Comparison of ENCODE assay signal across 9 cellular contexts in genomic region chr20:17849901-17850673, GRCh38.
A peak's percentile ranks its signal among the peaks of the same experiment; 100 is the strongest.
DNase-seq lines count a peak whose midpoint lies in the region; ATAC-seq and TF ChIP-seq lines count a peak whose summit lies in the region.
"Had no signal": no experiment of that assay in that cellular context is flagged by ENCODE, and none has a peak within 500 bp of the region (broad histone marks: within the 10 kb centered on the region; RNA-seq: fewer than 3 reads in every experiment).

No MANE protein-coding gene starts in this region.

- H3K4me2 ChIP-seq in SK-N-SH = no peak overlapping the region

- H3F3A ChIP-seq in SK-N-SH (replicated peaks; ENCODE audit: insufficient read depth) = peaks cover 6% of the 10 kb centered on the region

- H3K4me3 ChIP-seq in SK-N-SH (ENCODE audit: low read depth in 2 of 2, low read length in 1 of 2) (no peak overlapping the region), lower lobe of right lung (no peak overlapping the region)

- intact Hi-C loops in lower lobe of right lung (cut with DNase I) = no loop called here

- POLR2A ChIA-PET in SK-N-SH (lab: Yijun Ruan, JAX) = no interaction called here

- H3K36me3 ChIP-seq in SK-N-SH (replicated peaks in 1 of 2; ENCODE audit: control insufficient read depth in 1 of 2, insufficient read depth in 2 of 2, low read length in 1 of 2) = no peaks in the 10 kb centered on the region
- no peaks in the 10 kb centered on the region for H3K36me3 ChIP-seq in lower lobe of right lung

- CTCF ChIA-PET in SK-N-SH (lab: Yijun Ruan, JAX) = interaction anchor here (1.5 kb wide), 1 partner anchor 10 kb away, joined by 3 read pairs; no protein-coding TSS in a partner anchor

- TF ChIP-seq EP300 in SK-N-SH (IDR thresholded peaks at IDR 0.05; ENCODE audit: borderline replicate concordance in 1 of 2, low read depth in 1 of 2, low read length in 1 of 2) = no peak

- H3K4me1 ChIP-seq in SK-N-SH (ENCODE audit: control insufficient read depth in 1 of 2, insufficient read depth in 2 of 2, low read depth in 1 of 2, low read length in 1 of 2) (peaks cover 0 to 3% of the 10 kb centered on the region in 2 experiments; a peak in 1 of 4 replicates), lower lobe of right lung (peaks cover 22% of the 10 kb centered on the region)

- DNase-seq in SK-N-SH = no peak
- peak; percentile 91 for DNase-seq in dedifferentiated amniotic fluid mesenchymal stem cell (ENCODE audit: extremely low spot score)
- peak; percentile 53 for DNase-seq in lower lobe of right lung
- no peak for DNase-seq in ecto neural progenitor cell (ENCODE audit: low spot score)
- DNase-seq: nephron progenitor cell had no signal

- H4K20me1 ChIP-seq in SK-N-SH (ENCODE audit: insufficient read depth) = no peaks in the 10 kb centered on the region

- no peak overlapping the region for H2AFZ ChIP-seq in SK-N-SH (ENCODE audit: low read depth)

- 65% methylated on average over 11 of the region's 15 CpGs for WGBS in SK-N-SH (ENCODE audit: low lambda C conversion rate)

- H3K27me3 ChIP-seq in SK-N-SH (ENCODE audit: insufficient read depth) = no peaks in the 10 kb centered on the region
- no peaks in the 10 kb centered on the region for H3K27me3 ChIP-seq in lower lobe of right lung (ENCODE audit: low read depth)

- H3K27ac ChIP-seq in SK-N-SH (ENCODE audit: low read depth in 2 of 2, low read length in 1 of 2) (peak overlapping the region in 1 of 2 experiments; percentile 50; a peak in 1 of 4 replicates), lower lobe of right lung (peak overlapping the region; percentile 61)

- H3K9me2 ChIP-seq in SK-N-SH = no peaks in the 10 kb centered on the region

- H3K9me3 ChIP-seq in SK-N-SH (no peaks in the 10 kb centered on the region), lower lobe of right lung (no peaks in the 10 kb centered on the region)

- no peak for TF ChIP-seq RAD21 in SK-N-SH (IDR thresholded peaks at IDR 0.05; ENCODE audit: low read length)

- no peak; the same call in 2 of the 3 replicates for ATAC-seq in SK-N-SH treated with all-trans-retinoic acid at 6 μM for 48 hours
- ATAC-seq in lower lobe of right lung = peak; percentile 68 to 72
- no peak for ATAC-seq in GM18519 (IDR thresholded peaks at IDR 0.05; ENCODE audit: low FRiP score, unreplicated experiment)
- no peak for ATAC-seq in HG03097 (IDR thresholded peaks at IDR 0.05; ENCODE audit: low FRiP score, unreplicated experiment)
- no peak for ATAC-seq in HG03025 (IDR thresholded peaks at IDR 0.05; ENCODE audit: low FRiP score, unreplicated experiment)

- TF ChIP-seq CTCF in SK-N-SH (IDR thresholded peaks at IDR 0.05) (no peak), lower lobe of right lung (IDR thresholded peaks at IDR 0.05) (no peak)

- no peaks in the 10 kb centered on the region for H3K79me2 ChIP-seq in SK-N-SH (ENCODE audit: insufficient read depth)

- H3K9ac ChIP-seq in SK-N-SH = no peak overlapping the region

TF ChIP-seq in SK-N-SH, 30 proteins besides CTCF, POLR2A, EP300 and RAD21:
- TF ChIP-seq TCF12 (IDR thresholded peaks at IDR 0.05) = peak; percentile 37; the same call in 1 of the 2 replicates
- no peak for TF ChIP-seq USF2 (IDR thresholded peaks at IDR 0.05; ENCODE audit: borderline replicate concordance, low read depth, low read length)

TF ChIP-seq in SK-N-SH treated with all-trans-retinoic acid at 6 μM for 48 hours, 23 proteins besides CTCF, POLR2A, EP300 and RAD21:
- no peak for TF ChIP-seq TOX (CRISPR knock-in tag; IDR thresholded peaks at IDR 0.05; ENCODE audit: borderline replicate concordance)
- TF ChIP-seq TCF4 (CRISPR knock-in tag; IDR thresholded peaks at IDR 0.05; ENCODE audit: borderline replicate concordance) = no peak
- no peak for TF ChIP-seq PPARA (CRISPR knock-in tag; IDR thresholded peaks at IDR 0.05; ENCODE audit: borderline replicate concordance)
- no peak for TF ChIP-seq RARB (CRISPR knock-in tag; IDR thresholded peaks at IDR 0.05)
- no peak for TF ChIP-seq CSRNP3 (CRISPR knock-in tag; IDR thresholded peaks at IDR 0.05)
- TF ChIP-seq BACH2 (CRISPR knock-in tag; IDR thresholded peaks at IDR 0.05; ENCODE audit: borderline replicate concordance) = no peak
- TF ChIP-seq ZNF565 (CRISPR knock-in tag; conservative IDR thresholded peaks at IDR 0.05; ENCODE audit: low read depth) = no peak
- TF ChIP-seq SNAI2 (CRISPR knock-in tag; IDR thresholded peaks at IDR 0.05) = no peak
- TF ChIP-seq CREB5 (CRISPR knock-in tag; IDR thresholded peaks at IDR 0.05; ENCODE audit: low read depth) = no peak

Comparison
In these comparisons a context has a peak if more than half of its experiments do, and no peak if none do; other contexts are left out.
1. DNase-seq: peak in dedifferentiated amniotic fluid mesenchymal stem cell (single experiment) and lower lobe of right lung (single experiment); none in SK-N-SH (single experiment) and ecto neural progenitor cell (single experiment).
2. ATAC-seq: peak in lower lobe of right lung (2 of 2); none in SK-N-SH treated with all-trans-retinoic acid at 6 μM for 48 hours (single experiment), GM18519 (single experiment), HG03097 (single experiment) and HG03025 (single experiment).